In genomic region chr12:122040579-122041386, GRCh38 we compare ENCODE assay signal across 2 cellular contexts.
TF ChIP-seq lines count a peak whose summit lies in the region.

No MANE protein-coding gene starts in this region.

TF ChIP-seq in WTC11, 78 proteins besides CTCF, POLR2A, EP300 and RAD21 (continued from another document):
- TF ChIP-seq FOXP4 (CRISPR knock-in tag; IDR thresholded peaks at IDR 0.05) (no peak), CDX4 (CRISPR knock-in tag; IDR thresholded peaks at IDR 0.05; ENCODE audit: borderline replicate concordance) (no peak), FOXP1 (CRISPR knock-in tag; IDR thresholded peaks at IDR 0.05; ENCODE audit: borderline replicate concordance) (no peak)

TF ChIP-seq in liver, 16 proteins besides CTCF, POLR2A, EP300 and RAD21 (continued from another document):
- TF ChIP-seq, protein P1, sequence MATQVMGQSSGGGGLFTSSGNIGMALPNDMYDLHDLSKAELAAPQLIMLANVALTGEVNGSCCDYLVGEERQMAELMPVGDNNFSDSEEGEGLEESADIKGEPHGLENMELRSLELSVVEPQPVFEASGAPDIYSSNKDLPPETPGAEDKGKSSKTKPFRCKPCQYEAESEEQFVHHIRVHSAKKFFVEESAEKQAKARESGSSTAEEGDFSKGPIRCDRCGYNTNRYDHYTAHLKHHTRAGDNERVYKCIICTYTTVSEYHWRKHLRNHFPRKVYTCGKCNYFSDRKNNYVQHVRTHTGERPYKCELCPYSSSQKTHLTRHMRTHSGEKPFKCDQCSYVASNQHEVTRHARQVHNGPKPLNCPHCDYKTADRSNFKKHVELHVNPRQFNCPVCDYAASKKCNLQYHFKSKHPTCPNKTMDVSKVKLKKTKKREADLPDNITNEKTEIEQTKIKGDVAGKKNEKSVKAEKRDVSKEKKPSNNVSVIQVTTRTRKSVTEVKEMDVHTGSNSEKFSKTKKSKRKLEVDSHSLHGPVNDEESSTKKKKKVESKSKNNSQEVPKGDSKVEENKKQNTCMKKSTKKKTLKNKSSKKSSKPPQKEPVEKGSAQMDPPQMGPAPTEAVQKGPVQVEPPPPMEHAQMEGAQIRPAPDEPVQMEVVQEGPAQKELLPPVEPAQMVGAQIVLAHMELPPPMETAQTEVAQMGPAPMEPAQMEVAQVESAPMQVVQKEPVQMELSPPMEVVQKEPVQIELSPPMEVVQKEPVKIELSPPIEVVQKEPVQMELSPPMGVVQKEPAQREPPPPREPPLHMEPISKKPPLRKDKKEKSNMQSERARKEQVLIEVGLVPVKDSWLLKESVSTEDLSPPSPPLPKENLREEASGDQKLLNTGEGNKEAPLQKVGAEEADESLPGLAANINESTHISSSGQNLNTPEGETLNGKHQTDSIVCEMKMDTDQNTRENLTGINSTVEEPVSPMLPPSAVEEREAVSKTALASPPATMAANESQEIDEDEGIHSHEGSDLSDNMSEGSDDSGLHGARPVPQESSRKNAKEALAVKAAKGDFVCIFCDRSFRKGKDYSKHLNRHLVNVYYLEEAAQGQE (IDR thresholded peaks at IDR 0.05): peak; percentile 58
- no peak for TF ChIP-seq ATF3 (IDR thresholded peaks at IDR 0.05)
- TF ChIP-seq, protein P2, sequence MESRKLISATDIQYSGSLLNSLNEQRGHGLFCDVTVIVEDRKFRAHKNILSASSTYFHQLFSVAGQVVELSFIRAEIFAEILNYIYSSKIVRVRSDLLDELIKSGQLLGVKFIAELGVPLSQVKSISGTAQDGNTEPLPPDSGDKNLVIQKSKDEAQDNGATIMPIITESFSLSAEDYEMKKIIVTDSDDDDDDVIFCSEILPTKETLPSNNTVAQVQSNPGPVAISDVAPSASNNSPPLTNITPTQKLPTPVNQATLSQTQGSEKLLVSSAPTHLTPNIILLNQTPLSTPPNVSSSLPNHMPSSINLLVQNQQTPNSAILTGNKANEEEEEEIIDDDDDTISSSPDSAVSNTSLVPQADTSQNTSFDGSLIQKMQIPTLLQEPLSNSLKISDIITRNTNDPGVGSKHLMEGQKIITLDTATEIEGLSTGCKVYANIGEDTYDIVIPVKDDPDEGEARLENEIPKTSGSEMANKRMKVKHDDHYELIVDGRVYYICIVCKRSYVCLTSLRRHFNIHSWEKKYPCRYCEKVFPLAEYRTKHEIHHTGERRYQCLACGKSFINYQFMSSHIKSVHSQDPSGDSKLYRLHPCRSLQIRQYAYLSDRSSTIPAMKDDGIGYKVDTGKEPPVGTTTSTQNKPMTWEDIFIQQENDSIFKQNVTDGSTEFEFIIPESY (IDR thresholded peaks at IDR 0.05): no peak
